7 cellular contexts compared by ENCODE assay signal in the genomic region with DNA sequence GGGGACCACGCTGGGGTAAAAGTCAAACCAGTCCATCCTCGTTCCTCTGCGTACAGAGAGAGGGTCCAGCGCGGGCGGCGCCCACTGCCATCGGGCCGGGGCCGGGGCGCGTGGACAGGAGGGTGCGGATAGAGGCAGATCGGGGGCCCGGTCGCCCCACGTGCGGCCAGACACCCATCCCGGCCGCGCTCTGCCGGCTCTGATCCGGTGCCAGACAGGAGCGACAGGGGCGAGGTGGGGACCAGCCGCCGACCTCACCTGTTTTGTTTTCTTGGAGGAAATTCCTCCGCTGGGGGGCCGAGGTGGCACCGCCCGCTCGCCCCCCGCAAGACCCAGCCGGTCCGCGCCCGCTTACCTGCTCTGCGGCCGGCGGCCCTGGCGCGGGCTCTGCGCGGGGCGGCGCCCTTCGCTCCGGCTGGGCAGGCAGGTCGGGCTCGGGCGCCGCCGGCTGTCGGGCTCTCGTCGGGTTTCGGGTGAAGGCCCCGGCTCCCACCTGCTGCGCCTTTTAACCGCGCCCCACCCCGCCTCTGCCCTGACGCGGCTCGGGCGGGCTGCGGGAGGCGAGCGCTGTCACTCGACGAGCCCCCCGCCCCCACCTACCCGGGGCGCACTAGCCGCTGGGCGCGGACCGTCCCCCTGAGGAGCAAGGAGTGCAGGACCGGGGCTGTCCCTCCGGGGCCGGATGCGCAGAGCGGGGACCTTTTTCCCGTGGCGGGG.
DNase-seq lines count a peak whose midpoint lies in the region; ATAC-seq and TF ChIP-seq lines count a peak whose summit lies in the region.

Gene GJB6 (minus strand): TSS at position 481 of the 717 bp plus-strand sequence. CDS start 8,839 bp downstream, outside the sequence.

- ATAC-seq in HG03469 (IDR thresholded peaks at IDR 0.05; ENCODE audit: unreplicated experiment) (no peak), HG02763 (IDR thresholded peaks at IDR 0.05; ENCODE audit: unreplicated experiment) (no peak)

- peak; percentile 6; the same call in 1 of the 2 replicates for TF ChIP-seq RAD21 in Ishikawa (IDR thresholded peaks at IDR 0.05; ENCODE audit: low read depth)

- TF ChIP-seq EP300 in Ishikawa (IDR thresholded peaks at IDR 0.05; ENCODE audit: borderline replicate concordance): no peak

- peak; percentile 17 for DNase-seq in activated naive CD4-positive, alpha-beta T cell treated with Interleukin-2 at 50 U/mL for 16 hours
- DNase-seq in iPS-NIHi11 (ENCODE audit: low spot score) (peak; percentile 90), NCI-H226 (no peak)
- DNase-seq in stimulated activated CD8-positive, alpha-beta memory T cell treated with anti-CD3 and anti-CD28 coated beads, Interleukin-4, amount 100 ng/mL, for 48 hours: peak; percentile 53

TF ChIP-seq in Ishikawa, 13 proteins besides CTCF, POLR2A, EP300 and RAD21:
- TF ChIP-seq CREB1 (IDR thresholded peaks at IDR 0.05; ENCODE audit: low read depth) (no peak), MAX (IDR thresholded peaks at IDR 0.05) (no peak), ZBTB7A (IDR thresholded peaks at IDR 0.05; ENCODE audit: low read depth) (no peak), TEAD4 (IDR thresholded peaks at IDR 0.05) (no peak), CEBPB (IDR thresholded peaks at IDR 0.05) (no peak), TCF12 (IDR thresholded peaks at IDR 0.05; ENCODE audit: low read depth) (no peak), NFIC (IDR thresholded peaks at IDR 0.05) (no peak), TAF1 (IDR thresholded peaks at IDR 0.05; ENCODE audit: low read depth) (no peak), EGR1 (IDR thresholded peaks at IDR 0.05) (no peak), FOXM1 (IDR thresholded peaks at IDR 0.05; ENCODE audit: borderline replicate concordance, low read depth) (no peak), YY1 (IDR thresholded peaks at IDR 0.05; ENCODE audit: low read depth) (no peak)
- TF ChIP-seq, protein P1, sequence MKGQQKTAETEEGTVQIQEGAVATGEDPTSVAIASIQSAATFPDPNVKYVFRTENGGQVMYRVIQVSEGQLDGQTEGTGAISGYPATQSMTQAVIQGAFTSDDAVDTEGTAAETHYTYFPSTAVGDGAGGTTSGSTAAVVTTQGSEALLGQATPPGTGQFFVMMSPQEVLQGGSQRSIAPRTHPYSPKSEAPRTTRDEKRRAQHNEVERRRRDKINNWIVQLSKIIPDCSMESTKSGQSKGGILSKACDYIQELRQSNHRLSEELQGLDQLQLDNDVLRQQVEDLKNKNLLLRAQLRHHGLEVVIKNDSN (IDR thresholded peaks at IDR 0.05): no peak
